In genomic region chr9:119185298-119185697, GRCh38 we compare ENCODE assay signal across 12 cellular contexts.
A peak's percentile ranks its signal among the peaks of the same experiment; 100 is the strongest.
DNase-seq lines count a peak whose midpoint lies in the region; ATAC-seq and TF ChIP-seq lines count a peak whose summit lies in the region.
"Had no signal": no experiment of that assay in that cellular context is flagged by ENCODE, and none has a peak within 500 bp of the region (broad histone marks: within the 10 kb centered on the region; RNA-seq: fewer than 3 reads in every experiment).

No MANE protein-coding gene starts in this region.

- H3K27me3 ChIP-seq in BLaER1 treated with 17β-estradiol and CSF1 and Interleukin-3, amounts not matched to agents 10 nM and 100 nM = no peaks in the 10 kb centered on the region
- H3K27me3 ChIP-seq in breast epithelium = no peaks in the 10 kb centered on the region
- no peaks in the 10 kb centered on the region for H3K27me3 ChIP-seq in neural progenitor cell
- H3K27me3 ChIP-seq in endodermal cell (ENCODE audit: control insufficient read depth, insufficient read depth, low read length, poor library complexity, severe bottlenecking) = no peaks in the 10 kb centered on the region

- intact Hi-C loops in breast epithelium (cut with DNase I; ENCODE audit: low total_unique reads) = no loop called here

- H3K79me2 ChIP-seq in neural progenitor cell (ENCODE audit: low read depth) = no peaks in the 10 kb centered on the region

- H3K4me1 Mint-ChIP-seq in neural progenitor cell = peaks cover 2% of the 10 kb centered on the region
- no peaks in the 10 kb centered on the region for H3K4me1 Mint-ChIP-seq in naive thymus-derived CD8-positive, alpha-beta T cell
- no peaks in the 10 kb centered on the region for H3K4me1 Mint-ChIP-seq in endodermal cell
- H3K4me1 Mint-ChIP-seq: B cell had no signal

- H3K9me3 ChIP-seq in BLaER1 treated with 17β-estradiol and CSF1 and Interleukin-3, amounts not matched to agents 10 nM and 100 nM (replicated peaks in 1 of 11) = peaks cover 0 to 20% (median 14%) of the 10 kb centered on the region in 11 experiments; a peak in 9 of 22 replicates
- H3K9me3 ChIP-seq in breast epithelium (no peaks in the 10 kb centered on the region), neural progenitor cell (ENCODE audit: low read depth) (no peaks in the 10 kb centered on the region), endodermal cell (ENCODE audit: control insufficient read depth, low read length) (no peaks in the 10 kb centered on the region)
- H3K9me3 ChIP-seq: Caco-2 had no signal

- POLR2A ChIA-PET in naive thymus-derived CD8-positive, alpha-beta T cell (lab: Charles Lee) = no interaction called here

- H3K36me3 ChIP-seq in BLaER1 treated with 17β-estradiol and CSF1 and Interleukin-3, amounts not matched to agents 10 nM and 100 nM = no peaks in the 10 kb centered on the region
- H3K36me3 ChIP-seq in breast epithelium (no peaks in the 10 kb centered on the region), neural progenitor cell (no peaks in the 10 kb centered on the region), endodermal cell (ENCODE audit: control insufficient read depth, insufficient read depth, low read length) (no peaks in the 10 kb centered on the region)

- 89% methylated on average over 3 of the region's 3 CpGs; no CpG with 5 or more reads in 1 of the 2 experiments for WGBS in endodermal cell (ENCODE audit: insufficient coverage in 1 of 2, insufficient read length in 1 of 2), 2 experiments

- H2AFZ ChIP-seq in neural progenitor cell (replicated peaks) = peak overlapping the region; percentile 17

- no peak for TF ChIP-seq POLR2A in breast epithelium (IDR thresholded peaks at IDR 0.05)

- H3K27me3 Mint-ChIP-seq in neural progenitor cell (ENCODE audit: insufficient read depth, low read depth) (peaks cover 6% of the 10 kb centered on the region), endodermal cell (ENCODE audit: insufficient read depth) (no peaks in the 10 kb centered on the region)
- peaks cover 0 to 19% (median 0%) of the 10 kb centered on the region in 5 donors for H3K27me3 Mint-ChIP-seq in naive thymus-derived CD8-positive, alpha-beta T cell
- H3K27me3 Mint-ChIP-seq: B cell; CD4-positive, alpha-beta T cell had no signal

- H3K27ac ChIP-seq in BLaER1 treated with 17β-estradiol and CSF1 and Interleukin-3, amounts not matched to agents 10 nM and 100 nM = peak overlapping the region in 1 of 11 experiments; percentile 21; a peak in 1 of 22 replicates
- H3K27ac ChIP-seq in breast epithelium (peak overlapping the region; percentile 17 to 38), neural progenitor cell (no peak overlapping the region), endodermal cell (ENCODE audit: low read depth, low read length) (no peak overlapping the region)
- H3K27ac ChIP-seq: C4-2B had no signal

- no peaks in the 10 kb centered on the region for H4K20me1 ChIP-seq in BLaER1 treated with 17β-estradiol and CSF1 and Interleukin-3, amounts not matched to agents 10 nM and 100 nM
- H4K20me1 ChIP-seq in neural progenitor cell (ENCODE audit: low read depth) = no peaks in the 10 kb centered on the region

- H3K4me3 Mint-ChIP-seq in neural progenitor cell (no peak overlapping the region), endodermal cell (no peak overlapping the region)
- H3K4me3 Mint-ChIP-seq in naive thymus-derived CD8-positive, alpha-beta T cell = no peak overlapping the region
- H3K4me3 Mint-ChIP-seq: B cell; CD4-positive, alpha-beta T cell had no signal

- ATAC-seq in HG02852 (IDR thresholded peaks at IDR 0.05; ENCODE audit: unreplicated experiment) = no peak
- ATAC-seq in naive thymus-derived CD8-positive, alpha-beta T cell = no peak

- H3F3A ChIP-seq in neural progenitor cell (ENCODE audit: low read depth) = no peaks in the 10 kb centered on the region

- H3K36me3 Mint-ChIP-seq in neural progenitor cell (no peaks in the 10 kb centered on the region), endodermal cell (ENCODE audit: low read depth) (no peaks in the 10 kb centered on the region)
- H3K36me3 Mint-ChIP-seq in naive thymus-derived CD8-positive, alpha-beta T cell = peaks cover 0 to 6% (median 0%) of the 10 kb centered on the region in 3 donors

- H3K9me3 Mint-ChIP-seq in neural progenitor cell (peaks cover 3% of the 10 kb centered on the region), endodermal cell (no peaks in the 10 kb centered on the region)
- peaks cover 0 to 34% (median 8%) of the 10 kb centered on the region in 9 donors for H3K9me3 Mint-ChIP-seq in naive thymus-derived CD8-positive, alpha-beta T cell

- no peak overlapping the region for H3K9ac ChIP-seq in BLaER1 treated with 17β-estradiol and CSF1 and Interleukin-3, amounts not matched to agents 10 nM and 100 nM
- no peak overlapping the region for H3K9ac ChIP-seq in neural progenitor cell
- no peak overlapping the region for H3K9ac ChIP-seq in endodermal cell (ENCODE audit: extremely low read depth, low read length, poor library complexity, severe bottlenecking)

- H3K4me2 ChIP-seq in BLaER1 treated with 17β-estradiol and CSF1 and Interleukin-3, amounts not matched to agents 10 nM and 100 nM = peak overlapping the region; percentile 12 to 82 (median 73); a peak in 19 of 22 replicates
- no peak overlapping the region for H3K4me2 ChIP-seq in neural progenitor cell

- TF ChIP-seq CTCF in breast epithelium (IDR thresholded peaks at IDR 0.05) = no peak
- TF ChIP-seq CTCF in neural progenitor cell (IDR thresholded peaks at IDR 0.05) = no peak
- TF ChIP-seq CTCF in endodermal cell (conservative IDR thresholded peaks at IDR 0.05) = no peak

- no peak overlapping the region for H3K4me3 ChIP-seq in BLaER1 treated with 17β-estradiol and CSF1 and Interleukin-3, amounts not matched to agents 10 nM and 100 nM
- H3K4me3 ChIP-seq in breast epithelium (no peak overlapping the region), neural progenitor cell (no peak overlapping the region), endodermal cell (ENCODE audit: low read length) (no peak overlapping the region)

- peaks cover 16 to 38% (median 32%) of the 10 kb centered on the region in 10 experiments for H3K4me1 ChIP-seq in BLaER1 treated with 17β-estradiol and CSF1 and Interleukin-3, amounts not matched to agents 10 nM and 100 nM
- H3K4me1 ChIP-seq in breast epithelium = no peaks in the 10 kb centered on the region
- no peaks in the 10 kb centered on the region for H3K4me1 ChIP-seq in neural progenitor cell
- H3K4me1 ChIP-seq in endodermal cell (ENCODE audit: control insufficient read depth, insufficient read depth, low read length) = no peaks in the 10 kb centered on the region
- H3K4me1 ChIP-seq: Caco-2 had no signal

- H3K27ac Mint-ChIP-seq in neural progenitor cell (no peak overlapping the region), endodermal cell (no peak overlapping the region)
- H3K27ac Mint-ChIP-seq in naive thymus-derived CD8-positive, alpha-beta T cell = no peak overlapping the region
- H3K27ac Mint-ChIP-seq: B cell; CD4-positive, alpha-beta T cell had no signal

- no peak for DNase-seq in breast epithelium (ENCODE audit: low spot score in 2 of 2)
- DNase-seq in neural progenitor cell (ENCODE audit: low spot score) = no peak
- no peak for DNase-seq in naive thymus-derived CD8-positive, alpha-beta T cell
- DNase-seq in endodermal cell = no peak
- DNase-seq: Caco-2; CD4-positive, alpha-beta T cell; GOT3; H7 had no signal

Comparison
In these comparisons a context has a peak if more than half of its experiments do, and no peak if none do; other contexts are left out.
1. H3K27ac ChIP-seq: peak in breast epithelium (2 of 2); none in neural progenitor cell (single experiment) and endodermal cell (single experiment).